ENCODE assay signal across 37 cellular contexts in the genomic region with DNA sequence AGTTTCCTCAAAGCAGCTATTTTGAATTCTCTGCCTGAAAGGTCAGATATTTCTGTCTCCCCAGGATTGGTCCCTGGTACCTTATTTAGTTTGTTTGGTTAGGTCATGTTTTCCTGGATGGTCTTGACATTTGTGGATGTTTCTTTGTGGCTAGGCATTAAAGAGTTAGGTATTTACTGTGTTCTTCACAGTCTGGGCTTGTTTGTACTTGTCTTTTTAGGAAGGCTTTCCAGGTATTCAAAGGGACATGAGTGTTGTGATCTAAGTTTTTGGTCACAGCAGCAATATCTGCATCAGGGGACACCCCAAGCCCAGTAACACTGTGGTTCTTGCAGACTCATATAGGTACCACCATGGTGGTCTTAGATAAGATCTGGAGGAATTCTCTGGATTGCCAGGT. TPM values are rescaled to one million over a fixed set of nuclear protein-coding genes. Genes with fewer than 3 reads are reported as not detected.
"Had no signal": no experiment of that assay in that cellular context is flagged by ENCODE, and none has a peak within 500 bp of the region (broad histone marks: within the 10 kb centered on the region; RNA-seq: fewer than 3 reads in every experiment).

No MANE protein-coding gene starts in this region.

- DNase-seq: activated CD4-positive, alpha-beta memory T cell treated with anti-CD3 and anti-CD28 coated beads for 36 hours; activated CD4-positive, alpha-beta T cell treated with anti-CD3 and anti-CD28 coated beads for 36 hours; activated CD4-positive, alpha-beta T cell treated with anti-CD3 and anti-CD28 coated beads, Interleukin-2, amount 50 U/mL, for 1 hour; activated CD8-positive, alpha-beta memory T cell treated with anti-CD3 and anti-CD28 coated beads for 24 hours; activated CD8-positive, alpha-beta memory T cell treated with anti-CD3 and anti-CD28 coated beads, Interleukin-2, amount 10 ng/mL, durations not matched to agents 7 days and 5 days; activated CD8-positive, alpha-beta memory T cell treated with anti-CD3 and anti-CD28 coated beads, Interleukin-2, amount 50 U/mL, for 48 hours; activated effector memory CD4-positive, alpha-beta T cell treated with Interleukin-2 at 50 U/mL for 16 hours; activated naive CD4-positive, alpha-beta T cell treated with anti-CD3 and anti-CD28 coated beads, Interleukin-2, amount 10 ng/mL, durations not matched to agents 7 days and 5 days; activated naive CD8-positive, alpha-beta T cell treated with anti-CD3 and anti-CD28 coated beads for 36 hours; activated T-cell treated with anti-CD3 and anti-CD28 coated beads, Interleukin-2, amount 50 U/mL, for 48 hours; amniotic stem cell; aorta; brain microvascular endothelial cell; Kasumi-1; KG1; MM.1S; MV-4-11; NCI-H1092; NCI-H1417; NCI-H146; NCI-H187 treated with DMSO at 0.1 percent for 48 hours; NCI-H2081 treated with DMSO at 0.1 percent for 48 hours; NCI-H2171; NCI-H510A; NCI-H526; NCI-H748 treated with DMSO at 0.1 percent for 48 hours; NK-92 treated with Interleukin-12 subunit alpha and Interleukin-12 subunit beta, amount 100 ng/mL, for 24 hours; PC-3; Peyer's patch; RPMI8226; SHP77 treated with DMSO at 0.1 percent for 48 hours; SK-N-SH had no signal

- H3K27me3 ChIP-seq: brain microvascular endothelial cell, Peyer's patch, SJSA1 had no signal

- H3K36me3 Mint-ChIP-seq: activated CD4-positive, alpha-beta memory T cell treated with anti-CD3 and anti-CD28 coated beads for 36 hours; activated naive CD4-positive, alpha-beta T cell treated with anti-CD3 and anti-CD28 coated beads, Interleukin-2, amount 10 ng/mL, durations not matched to agents 7 days and 5 days; activated naive CD8-positive, alpha-beta T cell treated with anti-CD3 and anti-CD28 coated beads for 36 hours had no signal

- H3K27ac ChIP-seq: brain microvascular endothelial cell, Peyer's patch, SJSA1 had no signal

- H3K36me3 ChIP-seq: brain microvascular endothelial cell, Peyer's patch, SJSA1 had no signal

- H3K27ac Mint-ChIP-seq: activated CD4-positive, alpha-beta memory T cell treated with anti-CD3 and anti-CD28 coated beads for 36 hours; activated CD4-positive, alpha-beta T cell treated with anti-CD3 and anti-CD28 coated beads for 36 hours; activated CD8-positive, alpha-beta memory T cell treated with anti-CD3 and anti-CD28 coated beads, Interleukin-2, amount 10 ng/mL, durations not matched to agents 7 days and 5 days; activated naive CD8-positive, alpha-beta T cell treated with anti-CD3 and anti-CD28 coated beads for 36 hours; T-helper 1 cell treated with Interleukin-12 subunit alpha and Interleukin-12 subunit beta and Interleukin-4 antibody, amounts not matched to agents 30 μg/mL and 1 μg/mL, for 36 hours; T-helper 2 cell treated with Interferon-gamma antibody and Interleukin-4, amounts not matched to agents 5 μg/mL and 100 μg/mL, for 36 hours had no signal

- H3K4me2 ChIP-seq: SK-N-SH had no signal

- FAIRE-seq: TTC549 had no signal

- H3K4me3 ChIP-seq: Peyer's patch, SJSA1 had no signal

- H3K4me3 Mint-ChIP-seq: activated CD4-positive, alpha-beta memory T cell treated with anti-CD3 and anti-CD28 coated beads for 36 hours; activated CD4-positive, alpha-beta T cell treated with anti-CD3 and anti-CD28 coated beads for 36 hours; activated CD8-positive, alpha-beta memory T cell treated with anti-CD3 and anti-CD28 coated beads, Interleukin-2, amount 10 ng/mL, durations not matched to agents 7 days and 5 days; activated naive CD4-positive, alpha-beta T cell treated with anti-CD3 and anti-CD28 coated beads, Interleukin-2, amount 10 ng/mL, durations not matched to agents 7 days and 5 days; activated naive CD8-positive, alpha-beta T cell treated with anti-CD3 and anti-CD28 coated beads for 36 hours; T-helper 1 cell treated with Interleukin-12 subunit alpha and Interleukin-12 subunit beta and Interleukin-4 antibody, amounts not matched to agents 30 μg/mL and 1 μg/mL, for 36 hours; T-helper 2 cell treated with Interferon-gamma antibody and Interleukin-4, amounts not matched to agents 5 μg/mL and 100 μg/mL, for 36 hours had no signal

- H3K4me1 ChIP-seq: Peyer's patch, SJSA1 had no signal

- H3K4me1 Mint-ChIP-seq: activated CD4-positive, alpha-beta T cell treated with anti-CD3 and anti-CD28 coated beads for 36 hours; activated CD8-positive, alpha-beta memory T cell treated with anti-CD3 and anti-CD28 coated beads, Interleukin-2, amount 10 ng/mL, durations not matched to agents 7 days and 5 days; activated naive CD4-positive, alpha-beta T cell treated with anti-CD3 and anti-CD28 coated beads, Interleukin-2, amount 10 ng/mL, durations not matched to agents 7 days and 5 days; activated naive CD8-positive, alpha-beta T cell treated with anti-CD3 and anti-CD28 coated beads for 36 hours had no signal

- H3K9ac ChIP-seq: SK-N-SH had no signal

- ATAC-seq: activated CD4-positive, alpha-beta T cell treated with anti-CD3 and anti-CD28 coated beads for 36 hours; activated CD4-positive, CD25-positive, alpha-beta regulatory T cell treated with anti-CD3 and anti-CD28 coated beads, Interleukin-2, amount 50 U/mL, for 24 hours; activated CD8-positive, alpha-beta memory T cell treated with anti-CD3 and anti-CD28 coated beads, Interleukin-2, amount 10 ng/mL, durations not matched to agents 7 days and 5 days; PC-3 had no signal

RNA-seq across cellular contexts. Expression of a gene that starts 11.8 kb away (rescaled TPM):
- total RNA-seq: Peyer's patch, SJSA1 had no signal
- polyA plus RNA-seq: SK-N-SH had no signal
